13 cellular contexts compared by ENCODE assay signal in the genomic region with DNA sequence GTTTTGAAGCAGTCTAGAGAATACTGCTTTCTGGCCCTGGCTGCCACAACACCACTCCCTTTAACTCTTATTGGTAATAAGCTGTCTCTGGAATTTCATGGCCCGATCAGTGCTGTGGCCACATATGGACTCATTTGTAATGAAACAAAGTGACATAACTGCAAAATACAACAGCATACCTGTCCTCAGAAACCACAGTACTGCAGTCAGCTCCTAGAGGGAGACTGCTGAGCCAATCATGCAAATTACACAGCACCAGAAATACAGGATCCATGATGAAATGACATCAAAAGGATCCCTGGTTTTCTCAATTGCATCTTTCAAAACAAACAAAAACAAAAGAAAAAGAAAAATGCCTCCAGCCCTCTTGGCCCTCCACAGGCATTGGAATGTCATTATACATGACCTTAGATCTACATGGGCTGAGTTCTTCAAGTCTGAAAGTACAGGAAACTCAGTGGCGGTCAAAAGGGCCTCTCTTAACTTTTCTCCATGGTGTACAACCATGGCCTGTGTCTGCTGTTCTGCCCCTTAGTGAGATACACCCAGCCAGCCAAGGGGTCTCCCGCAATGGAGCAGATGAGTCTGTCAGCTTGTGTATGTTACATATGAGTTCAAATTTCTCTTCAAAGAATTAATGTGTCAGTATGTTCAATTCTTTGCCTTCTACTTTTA. TPM values are rescaled to one million over a fixed set of nuclear protein-coding genes. Genes with fewer than 3 reads are reported as not detected.
DNase-seq lines count a peak whose midpoint lies in the region; ATAC-seq and TF ChIP-seq lines count a peak whose summit lies in the region.
"Had no signal": no experiment of that assay in that cellular context is flagged by ENCODE, and none has a peak within 500 bp of the region (broad histone marks: within the 10 kb centered on the region; RNA-seq: fewer than 3 reads in every experiment).

No MANE protein-coding gene starts in this region.

- no peaks in the 10 kb centered on the region for H3K27me3 ChIP-seq in smooth muscle cell (ENCODE audit: low read depth)
- H3K27me3 ChIP-seq: gastrocnemius medialis had no signal

- H3K4me3 Mint-ChIP-seq in activated CD4-positive, alpha-beta T cell treated with anti-CD3 and anti-CD28 coated beads for 36 hours: no peak overlapping the region
- H3K4me3 Mint-ChIP-seq in WTC11: no peak overlapping the region

- no peaks in the 10 kb centered on the region for H3K36me3 ChIP-seq in smooth muscle cell (ENCODE audit: low read depth)
- H3K36me3 ChIP-seq: gastrocnemius medialis, left ventricle myocardium inferior had no signal

- DNase-seq in activated CD4-positive, alpha-beta T cell treated with anti-CD3 and anti-CD28 coated beads for 36 hours: no peak
- no peak for DNase-seq in activated CD4-positive, alpha-beta T cell treated with anti-CD3 and anti-CD28 coated beads for 48 hours
- no peak for DNase-seq in WTC11 (ENCODE audit: low spot score)
- DNase-seq in epithelial cell of prostate (ENCODE audit: low read depth, low spot score): peak; percentile 6
- DNase-seq in smooth muscle cell (lab: John Stamatoyannopoulos, UW; ENCODE audit: unreplicated experiment): no peak
- no peak for DNase-seq in NCI-H2029 (lab: John Stamatoyannopoulos, UW)
- no peak for DNase-seq in EL
- DNase-seq in AML-193 (lab: John Stamatoyannopoulos, UW): no peak
- DNase-seq: DMS79 treated with DMSO at 0.1 percent for 48 hours; gastrocnemius medialis; left ventricle myocardium inferior; NCI-H146; NK-92 treated with Interleukin-12 subunit alpha and Interleukin-12 subunit beta, amount 100 ng/mL, for 24 hours had no signal

- intact Hi-C loops in activated CD4-positive, alpha-beta T cell treated with anti-CD3 and anti-CD28 coated beads for 36 hours (cut with DNase I, micrococcal nuclease): loop anchor here in 1 of 2 experiments (1.0 kb wide), 1 partner anchor 162 kb away; the partner anchor contains the start of gene SEC61A1

- peak overlapping the region; percentile 73 for H3K27ac Mint-ChIP-seq in activated CD4-positive, alpha-beta T cell treated with anti-CD3 and anti-CD28 coated beads for 36 hours
- H3K27ac Mint-ChIP-seq in WTC11: no peak overlapping the region

- no peaks in the 10 kb centered on the region for H3K9me3 ChIP-seq in smooth muscle cell (replicated peaks; ENCODE audit: low read depth)
- H3K9me3 ChIP-seq: gastrocnemius medialis had no signal

- peaks cover 12% of the 10 kb centered on the region for H3F3A ChIP-seq in smooth muscle cell (ENCODE audit: low read depth)

- H3K27ac ChIP-seq in epithelial cell of prostate (peak overlapping the region; percentile 95), smooth muscle cell (ENCODE audit: low read depth) (peak overlapping the region; percentile 98)
- H3K27ac ChIP-seq: left ventricle myocardium inferior had no signal

- peaks cover 8% of the 10 kb centered on the region for H3K4me1 Mint-ChIP-seq in activated CD4-positive, alpha-beta T cell treated with anti-CD3 and anti-CD28 coated beads for 36 hours
- H3K4me1 Mint-ChIP-seq in WTC11: peaks cover 10% of the 10 kb centered on the region; the same call in 1 of the 2 replicates

- H3K4me3 ChIP-seq in smooth muscle cell: no peak overlapping the region
- H3K4me3 ChIP-seq: gastrocnemius medialis, left ventricle myocardium inferior had no signal

- peaks cover 18% of the 10 kb centered on the region for H3K9me3 Mint-ChIP-seq in activated CD4-positive, alpha-beta T cell treated with anti-CD3 and anti-CD28 coated beads for 36 hours (ENCODE audit: low read depth)
- peaks cover 24% of the 10 kb centered on the region for H3K9me3 Mint-ChIP-seq in WTC11

- H3K9ac ChIP-seq in smooth muscle cell (ENCODE audit: low read depth): peak overlapping the region; percentile 89

- POLR2A ChIA-PET in activated CD4-positive, alpha-beta T cell treated with anti-CD3 and anti-CD28 coated beads for 36 hours (lab: Charles Lee): no interaction called here
- POLR2A ChIA-PET in WTC11 (lab: Charles Lee): no interaction called here

- WGBS in smooth muscle cell (ENCODE audit: low lambda C conversion rate): 78% methylated on average over 3 of the region's 3 CpGs

- H3K36me3 Mint-ChIP-seq in activated CD4-positive, alpha-beta T cell treated with anti-CD3 and anti-CD28 coated beads for 36 hours (ENCODE audit: low read depth): peaks cover 6% of the 10 kb centered on the region
- peaks cover 12% of the 10 kb centered on the region for H3K36me3 Mint-ChIP-seq in WTC11

- H4K20me1 ChIP-seq in smooth muscle cell (ENCODE audit: low read depth): no peaks in the 10 kb centered on the region

- CTCF ChIA-PET in activated CD4-positive, alpha-beta T cell treated with anti-CD3 and anti-CD28 coated beads for 36 hours (lab: Charles Lee): no interaction called here
- CTCF ChIA-PET in WTC11 (lab: Charles Lee): interaction anchor here (0.7 to 1.4 kb wide), 4 partner anchors 38 to 243 kb away, joined by 3 to 4 read pairs (median 4); no protein-coding TSS in a partner anchor

- peaks cover 16% of the 10 kb centered on the region for H3K4me1 ChIP-seq in smooth muscle cell (ENCODE audit: low read depth)
- H3K4me1 ChIP-seq: left ventricle myocardium inferior had no signal

- H2AFZ ChIP-seq in smooth muscle cell (ENCODE audit: low read depth): no peak overlapping the region

- peak overlapping the region; percentile 65 for H3K4me2 ChIP-seq in smooth muscle cell

- TF ChIP-seq CTCF in WTC11 (IDR thresholded peaks at IDR 0.05) (no peak), smooth muscle cell (IDR thresholded peaks at IDR 0.05; ENCODE audit: borderline replicate concordance, insufficient read depth, poor library complexity, severe bottlenecking) (no peak)

- peaks cover 7% of the 10 kb centered on the region for H3K27me3 Mint-ChIP-seq in activated CD4-positive, alpha-beta T cell treated with anti-CD3 and anti-CD28 coated beads for 36 hours
- no peaks in the 10 kb centered on the region; the same call in 1 of the 2 replicates for H3K27me3 Mint-ChIP-seq in WTC11 (ENCODE audit: low read depth)

- no peaks in the 10 kb centered on the region for H3K79me2 ChIP-seq in smooth muscle cell (ENCODE audit: low read depth)

- peak; percentile 53 for ATAC-seq in activated CD4-positive, alpha-beta T cell treated with anti-CD3 and anti-CD28 coated beads for 36 hours
- ATAC-seq in WTC11: peak; percentile 53

TF ChIP-seq in WTC11, 78 proteins besides CTCF, POLR2A, EP300 and RAD21:
- TF ChIP-seq MYBL2 (CRISPR knock-in tag; IDR thresholded peaks at IDR 0.05) (no peak), CREM (CRISPR knock-in tag; IDR thresholded peaks at IDR 0.05) (no peak), SMAD4 (CRISPR knock-in tag; IDR thresholded peaks at IDR 0.05) (no peak), KAT7 (CRISPR knock-in tag; IDR thresholded peaks at IDR 0.05; ENCODE audit: borderline replicate concordance) (no peak), MXD4 (CRISPR knock-in tag; IDR thresholded peaks at IDR 0.05; ENCODE audit: borderline replicate concordance) (no peak), RORB (CRISPR knock-in tag; IDR thresholded peaks at IDR 0.05) (no peak), ZSCAN18 (CRISPR knock-in tag; IDR thresholded peaks at IDR 0.05) (no peak), STAT6 (CRISPR knock-in tag; conservative IDR thresholded peaks at IDR 0.05; ENCODE audit: low read depth) (no peak), CBFB (CRISPR knock-in tag; IDR thresholded peaks at IDR 0.05; ENCODE audit: low read depth) (no peak), ZNF671 (CRISPR knock-in tag; IDR thresholded peaks at IDR 0.05) (no peak)
- TF ChIP-seq, protein P1, sequence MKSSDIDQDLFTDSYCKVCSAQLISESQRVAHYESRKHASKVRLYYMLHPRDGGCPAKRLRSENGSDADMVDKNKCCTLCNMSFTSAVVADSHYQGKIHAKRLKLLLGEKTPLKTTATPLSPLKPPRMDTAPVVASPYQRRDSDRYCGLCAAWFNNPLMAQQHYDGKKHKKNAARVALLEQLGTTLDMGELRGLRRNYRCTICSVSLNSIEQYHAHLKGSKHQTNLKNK (CRISPR knock-in tag; IDR thresholded peaks at IDR 0.05): no peak

RNA-seq across cellular contexts. Expression of gene KBTBD12, which starts 24.9 kb away (rescaled TPM):
- not detected for total RNA-seq in activated CD4-positive, alpha-beta T cell treated with anti-CD3 and anti-CD28 coated beads for 36 hours
- total RNA-seq in WTC11 (2021) (0.22 to 0.66 TPM (median 0.30 TPM) in 3 replicates), smooth muscle cell (not detected in 2 replicates)
- polyA plus RNA-seq in smooth muscle cell: not detected in 2 replicates
